15 cellular contexts compared by ENCODE assay signal in genomic region chr14:81474685-81475324, GRCh38. TPM values are rescaled to one million over a fixed set of nuclear protein-coding genes. Genes with fewer than 3 reads are reported as not detected.
A peak's percentile ranks its signal among the peaks of the same experiment; 100 is the strongest.
DNase-seq lines count a peak whose midpoint lies in the region; ATAC-seq and TF ChIP-seq lines count a peak whose summit lies in the region.
"Had no signal": no experiment of that assay in that cellular context is flagged by ENCODE, and none has a peak within 500 bp of the region (broad histone marks: within the 10 kb centered on the region; RNA-seq: fewer than 3 reads in every experiment).

No MANE protein-coding gene starts in this region.

- H2AFZ ChIP-seq in KMS-11 (ENCODE audit: low read depth), result no peak overlapping the region

- intact Hi-C loops in activated CD4-positive, alpha-beta T cell treated with anti-CD3 and anti-CD28 coated beads, Interleukin-2, amount 10 ng/mL, durations not matched to agents 24 days and 14 days (cut with micrococcal nuclease), result loop anchor here (1.0 to 5.0 kb wide), 4 partner anchors 58 to 533 kb away; partner anchors contain the start of genes CEP128, SEL1L and STON2
- intact Hi-C loops in psoas muscle (cut with DNase I), result no loop called here

- H3K4me2 ChIP-seq in KMS-11, result peak overlapping the region; percentile 77

- no peaks in the 10 kb centered on the region; the same call in 1 of the 2 replicates for H3K79me2 ChIP-seq in KMS-11 (ENCODE audit: insufficient read depth, low read depth)

- H3K36me3 Mint-ChIP-seq in activated CD4-positive, alpha-beta T cell treated with anti-CD3 and anti-CD28 coated beads, Interleukin-2, amount 10 ng/mL, durations not matched to agents 24 days and 14 days (ENCODE audit: low read depth), result peaks cover 57% of the 10 kb centered on the region
- peaks cover 12 to 71% of the 10 kb centered on the region in 2 donors for H3K36me3 Mint-ChIP-seq in activated naive CD4-positive, alpha-beta T cell treated with anti-CD3 and anti-CD28 coated beads, Interleukin-2, amount 50 U/mL, for 72 hours

- ATAC-seq in activated naive CD4-positive, alpha-beta T cell treated with anti-CD3 and anti-CD28 coated beads, Interleukin-2, amount 50 U/mL, for 72 hours, result no peak
- ATAC-seq in psoas muscle (no peak), GM21526 (IDR thresholded peaks at IDR 0.05; ENCODE audit: low FRiP score, unreplicated experiment) (no peak), foreskin keratinocyte (no peak)
- ATAC-seq: esophagus mucosa, heart right ventricle had no signal

- H3K4me1 ChIP-seq in KMS-11 (ENCODE audit: low read depth, poor library complexity, severe bottlenecking) (peaks cover 99% of the 10 kb centered on the region), psoas muscle (peaks cover 16% of the 10 kb centered on the region), foreskin keratinocyte (peaks cover 20% of the 10 kb centered on the region)

- no peaks in the 10 kb centered on the region for H3K9me3 ChIP-seq in psoas muscle
- H3K9me3 ChIP-seq: heart right ventricle, mucosa of descending colon had no signal

- H3K4me1 Mint-ChIP-seq in activated CD4-positive, alpha-beta T cell treated with anti-CD3 and anti-CD28 coated beads, Interleukin-2, amount 10 ng/mL, durations not matched to agents 24 days and 14 days, result peaks cover 52% of the 10 kb centered on the region

- H3K9me3 Mint-ChIP-seq in activated CD4-positive, alpha-beta T cell treated with anti-CD3 and anti-CD28 coated beads, Interleukin-2, amount 10 ng/mL, durations not matched to agents 24 days and 14 days, result no peaks in the 10 kb centered on the region
- H3K9me3 Mint-ChIP-seq in activated naive CD4-positive, alpha-beta T cell treated with anti-CD3 and anti-CD28 coated beads, Interleukin-2, amount 50 U/mL, for 72 hours, result no peaks in the 10 kb centered on the region
- H3K9me3 Mint-ChIP-seq: dendritic cell treated with granulocyte-macrophage colony-stimulating factor and Interleukin-4, amounts not matched to agents 40 ng/mL and 50 ng/mL, for 4 days had no signal

- no peak for DNase-seq in activated CD4-positive, alpha-beta T cell treated with anti-CD3 and anti-CD28 coated beads, Interleukin-2, amount 10 ng/mL, durations not matched to agents 24 days and 14 days
- DNase-seq in activated CD4-positive, alpha-beta T cell treated with anti-CD3 and anti-CD28 coated beads, Interleukin-2, amount 50 U/mL, for 48 hours, result no peak
- no peak for DNase-seq in activated naive CD4-positive, alpha-beta T cell treated with anti-CD3 and anti-CD28 coated beads, Interleukin-2, amount 50 U/mL, for 72 hours (ENCODE audit: low spot score in 2 of 2)
- DNase-seq in psoas muscle, result no peak
- no peak for DNase-seq in foreskin keratinocyte
- no peak for DNase-seq in foreskin melanocyte
- DNase-seq: heart right ventricle, mucosa of descending colon, NCI-H1417 treated with DMSO at 0.1 percent for 48 hours, NCI-H226 had no signal

- no peak overlapping the region for H3K4me3 ChIP-seq in KMS-11 (IDR thresholded peaks at IDR 0.05; ENCODE audit: insufficient read depth, low read depth, low read length)
- no peak overlapping the region for H3K4me3 ChIP-seq in psoas muscle
- H3K4me3 ChIP-seq: mucosa of descending colon, SK-N-MC had no signal

- H3K27ac ChIP-seq in KMS-11 (peak overlapping the region; percentile 94), psoas muscle (peak overlapping the region; percentile 1), foreskin keratinocyte (no peak overlapping the region)
- H3K27ac ChIP-seq: SK-N-MC had no signal

- TF ChIP-seq CTCF in KMS-11 (conservative IDR thresholded peaks at IDR 0.05; ENCODE audit: low read depth, low read length) (no peak), psoas muscle (IDR thresholded peaks at IDR 0.05) (no peak), foreskin keratinocyte (conservative IDR thresholded peaks at IDR 0.05) (no peak)

- H3K27me3 Mint-ChIP-seq in activated CD4-positive, alpha-beta T cell treated with anti-CD3 and anti-CD28 coated beads, Interleukin-2, amount 10 ng/mL, durations not matched to agents 24 days and 14 days, result no peaks in the 10 kb centered on the region
- H3K27me3 Mint-ChIP-seq: dendritic cell treated with granulocyte-macrophage colony-stimulating factor and Interleukin-4, amounts not matched to agents 40 ng/mL and 50 ng/mL, for 4 days had no signal

- H4K20me1 ChIP-seq in KMS-11 (ENCODE audit: insufficient read depth), result no peaks in the 10 kb centered on the region

- no peaks in the 10 kb centered on the region for H3K27me3 ChIP-seq in KMS-11 (ENCODE audit: insufficient read depth, low read depth)
- H3K27me3 ChIP-seq in psoas muscle (ENCODE audit: insufficient read depth in 3 of 3, low read length in 2 of 3), result no peaks in the 10 kb centered on the region
- H3K27me3 ChIP-seq in foreskin keratinocyte, result no peaks in the 10 kb centered on the region
- H3K27me3 ChIP-seq: heart right ventricle had no signal

- H3K27ac Mint-ChIP-seq in activated CD4-positive, alpha-beta T cell treated with anti-CD3 and anti-CD28 coated beads, Interleukin-2, amount 10 ng/mL, durations not matched to agents 24 days and 14 days, result peak overlapping the region; percentile 88
- peak overlapping the region; percentile 90 to 91 for H3K27ac Mint-ChIP-seq in activated naive CD4-positive, alpha-beta T cell treated with anti-CD3 and anti-CD28 coated beads, Interleukin-2, amount 50 U/mL, for 72 hours
- H3K27ac Mint-ChIP-seq: dendritic cell treated with granulocyte-macrophage colony-stimulating factor and Interleukin-4, amounts not matched to agents 40 ng/mL and 50 ng/mL, for 4 days had no signal

- H3K36me3 ChIP-seq in KMS-11 (ENCODE audit: insufficient read depth) (peaks cover 7% of the 10 kb centered on the region; the same call in 1 of the 2 replicates), psoas muscle (ENCODE audit: insufficient read depth in 1 of 2, low read depth in 1 of 2) (peaks cover 11 to 58% of the 10 kb centered on the region in 2 donors)

- H3K9ac ChIP-seq in KMS-11, result peak overlapping the region; percentile 2; the same call in 1 of the 2 replicates

- H3K4me3 Mint-ChIP-seq in activated CD4-positive, alpha-beta T cell treated with anti-CD3 and anti-CD28 coated beads, Interleukin-2, amount 10 ng/mL, durations not matched to agents 24 days and 14 days, result peak overlapping the region; percentile 68
- H3K4me3 Mint-ChIP-seq: dendritic cell treated with granulocyte-macrophage colony-stimulating factor and Interleukin-4, amounts not matched to agents 40 ng/mL and 50 ng/mL, for 4 days had no signal

- WGBS in psoas muscle, 3 donors, result 93 to 96% (median 95%) methylated on average over 5 of the region's 5 CpGs

RNA-seq across cellular contexts. Expression of gene SEL1L, which starts 58.8 kb away (rescaled TPM):
- 57.4 and 58.8 TPM in 2 replicates for total RNA-seq in activated CD4-positive, alpha-beta T cell treated with anti-CD3 and anti-CD28 coated beads, Interleukin-2, amount 10 ng/mL, durations not matched to agents 24 days and 14 days
- total RNA-seq in activated naive CD4-positive, alpha-beta T cell treated with anti-CD3 and anti-CD28 coated beads, Interleukin-2, amount 50 U/mL, for 72 hours, result 10 to 100 TPM; 46.8 to 67.1 TPM
- total RNA-seq in psoas muscle (10 to 100 TPM; 45.2 to 83.4 (median 63.3) TPM), foreskin keratinocyte (26.2 and 34.7 TPM in 2 replicates)
- polyA plus RNA-seq in psoas muscle (10 to 100 TPM; 15.5 to 36.4 (median 22.2) TPM), foreskin keratinocyte (5.6 TPM in 2 replicates)
